Comparison of ENCODE assay signal across 10 cellular contexts in the genomic region with DNA sequence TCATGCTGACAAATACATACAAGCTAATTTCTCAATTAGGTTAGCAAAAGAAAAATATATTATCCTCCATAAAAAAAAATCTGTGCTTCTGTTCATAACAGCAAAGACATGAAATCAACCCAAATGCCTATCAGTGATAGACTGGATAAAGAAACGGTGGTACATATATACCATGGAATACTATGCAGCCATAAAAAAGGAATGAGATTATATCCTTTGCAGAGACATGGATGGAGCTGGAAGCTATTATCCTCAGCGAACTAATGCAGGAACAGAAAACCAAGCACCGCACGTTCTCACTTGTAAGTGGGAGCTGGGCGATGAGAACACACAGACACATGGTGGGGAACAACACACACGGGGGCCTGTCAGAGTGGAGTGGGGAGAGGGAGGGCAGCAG.
"Had no signal": no experiment of that assay in that cellular context is flagged by ENCODE, and none has a peak within 500 bp of the region (broad histone marks: within the 10 kb centered on the region; RNA-seq: fewer than 3 reads in every experiment).

No MANE protein-coding gene starts in this region.

- H3K4me1 Mint-ChIP-seq: GM23338, H9 had no signal

- H2AFZ ChIP-seq: GM23338 had no signal

- DNase-seq: H9, HCEC 1CT, HFFc6, IMR-90, KBM-7 had no signal

- H3K27ac Mint-ChIP-seq: GM23338, H9, HFFc6 had no signal

- H3K4me3 Mint-ChIP-seq: GM23338, H9, HFFc6 had no signal

- H3K27ac ChIP-seq: HL-60, KMS-11 had no signal

- H3K4me3 ChIP-seq: GM23338 had no signal

- H3K9ac ChIP-seq: KMS-11 had no signal

- H3K9me3 Mint-ChIP-seq: HFFc6 had no signal

- H3K4me2 ChIP-seq: GM23338, KMS-11 had no signal

- FAIRE-seq: H1, H54 had no signal

- ATAC-seq: GM23338 had no signal
